In the genomic region with DNA sequence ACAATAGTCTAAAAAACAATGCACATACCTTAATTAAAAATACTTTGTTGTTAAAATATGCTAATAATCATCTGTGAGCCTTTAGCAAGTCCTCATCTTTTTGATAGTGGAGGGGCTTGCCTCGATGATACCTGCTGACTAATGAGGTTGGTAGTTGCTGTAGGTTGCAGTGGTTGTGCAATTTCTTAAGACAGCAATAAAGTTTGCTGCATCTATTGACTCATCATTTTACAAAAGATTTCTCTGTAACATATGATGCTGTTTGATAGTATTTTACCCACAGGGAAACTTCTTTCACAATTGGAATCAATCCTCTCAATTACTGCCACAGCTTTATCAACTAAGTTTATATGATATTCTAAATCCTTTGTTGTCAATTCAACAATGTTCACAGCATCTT, we compare ENCODE assay signal across 27 cellular contexts. TPM values are rescaled to one million over a fixed set of nuclear protein-coding genes. Genes with fewer than 3 reads are reported as not detected.
A peak's percentile ranks its signal among the peaks of the same experiment; 100 is the strongest.
DNase-seq lines count a peak whose midpoint lies in the region; ATAC-seq and TF ChIP-seq lines count a peak whose summit lies in the region.
"Had no signal": no experiment of that assay in that cellular context is flagged by ENCODE, and none has a peak within 500 bp of the region (broad histone marks: within the 10 kb centered on the region; RNA-seq: fewer than 3 reads in every experiment).

No MANE protein-coding gene starts in this region.

- intact Hi-C loops in PC-3 (cut with micrococcal nuclease), result no loop called here

- no peaks in the 10 kb centered on the region for H3K36me3 ChIP-seq in PC-3 (ENCODE audit: low read depth, low read length)
- H3K36me3 ChIP-seq: SJSA1, spleen, upper lobe of left lung had no signal

- H3K4me1 ChIP-seq in PC-3 (ENCODE audit: insufficient read depth, low read length), result no peaks in the 10 kb centered on the region
- H3K4me1 ChIP-seq: spleen, upper lobe of left lung had no signal

- H3K79me2 ChIP-seq in PC-3 (ENCODE audit: low read length), result no peaks in the 10 kb centered on the region

- POLR2A ChIA-PET in PC-3 (lab: Charles Lee; ENCODE audit: unreplicated experiment), result no interaction called here

- TF ChIP-seq CTCF in PC-3 (conservative IDR thresholded peaks at IDR 0.05; ENCODE audit: low read depth, low read length), result no peak

- no peaks in the 10 kb centered on the region for H3K9me2 ChIP-seq in PC-3 (replicated peaks; ENCODE audit: low read length)

- H3F3A ChIP-seq in PC-3 (ENCODE audit: low read length, unreplicated experiment), result no peaks in the 10 kb centered on the region

- BruUV-seq in PC-3 (replicated peaks; lab: Mats Ljungman, UMichigan), result no TSS peak

- no peaks in the 10 kb centered on the region for H4K20me1 ChIP-seq in PC-3 (ENCODE audit: low read length)

- H2AFZ ChIP-seq in PC-3 (ENCODE audit: low read length), result no peak overlapping the region

- no peak overlapping the region for H3K4me3 ChIP-seq in PC-3 (ENCODE audit: low read length)
- H3K4me3 ChIP-seq: lung, mucosa of descending colon, SJSA1, spleen, upper lobe of left lung had no signal

- DNase-seq in EH (ENCODE audit: low read depth) (peak; percentile 51), PC-3 (peak; percentile 8), epithelial cell of prostate (ENCODE audit: low read depth, low spot score) (peak; percentile 53), iris pigment epithelial cell (ENCODE audit: low read depth) (peak; percentile 70), iPS-NIHi7 (ENCODE audit: extremely low spot score) (no peak)
- DNase-seq: activated B cell treated with CpG ODN at 0.5 μM for 24 hours; activated CD4-positive, alpha-beta T cell treated with anti-CD3 and anti-CD28 coated beads, Interleukin-2, amount 50 U/mL, for 4 hours; activated naive CD4-positive, alpha-beta T cell treated with Interleukin-2 at 50 U/mL for 16 hours; CD4-positive, CD25-positive, alpha-beta regulatory T cell; cortex of kidney; effector memory CD8-positive, alpha-beta T cell; H7; IMR-90; kidney; mucosa of descending colon; NCI-H1105 treated with DMSO at 0.1 percent for 48 hours; NCI-H2029; spleen; substantia nigra; upper lobe of left lung had no signal

- ATAC-seq in PC-3 (no peak), GM21825 (IDR thresholded peaks at IDR 0.05; ENCODE audit: unreplicated experiment) (no peak), GM21737 (IDR thresholded peaks at IDR 0.05; ENCODE audit: unreplicated experiment) (no peak)
- ATAC-seq: effector memory CD8-positive, alpha-beta T cell; esophagus mucosa; mucosa of descending colon had no signal

- H3K9ac ChIP-seq in PC-3 (ENCODE audit: low read length), result no peak overlapping the region

- H3K27ac ChIP-seq in PC-3 (ENCODE audit: low read length) (no peak overlapping the region), epithelial cell of prostate (no peak overlapping the region)
- H3K27ac ChIP-seq: SJSA1, spleen, upper lobe of left lung had no signal

- H3K4me2 ChIP-seq in PC-3 (ENCODE audit: low read length), result no peak overlapping the region

- CTCF ChIA-PET in PC-3 (lab: Charles Lee), result no interaction called here

- peaks cover 3% of the 10 kb centered on the region; the same call in 1 of the 2 replicates for H3K27me3 ChIP-seq in PC-3 (ENCODE audit: low read length)
- H3K27me3 ChIP-seq: SJSA1, spleen, upper lobe of left lung had no signal

- no peaks in the 10 kb centered on the region for H3K9me3 ChIP-seq in PC-3 (ENCODE audit: low read length)
- H3K9me3 ChIP-seq: mucosa of descending colon, SJSA1, spleen, upper lobe of left lung had no signal

RNA-seq across cellular contexts. Expression of gene C1orf87, which starts 7.6 kb away (rescaled TPM):
- not detected in 2 replicates for total RNA-seq in PC-3 (2014; rRNA removed)
- total RNA-seq: activated B cell treated with CpG ODN at 0.5 μM for 24 hours; cardiac septum; CD4-positive, CD25-positive, alpha-beta regulatory T cell; esophagus mucosa; H7; IMR-90; osteoblast; SJSA1; spleen had no signal
